In genomic region chr2:172085460-172086159, GRCh38 we compare ENCODE assay signal across 1 cellular context.
A peak's percentile ranks its signal among the peaks of the same experiment; 100 is the strongest.
TF ChIP-seq lines count a peak whose summit lies in the region.

Gene DLX1 (plus strand): TSS chr2:172085507. CDS start chr2:172085678, 171 bp downstream.

TF ChIP-seq in HepG2, 621 proteins besides CTCF, POLR2A, EP300 and RAD21 (continued from another document and continues in another):
- TF ChIP-seq, protein P1, sequence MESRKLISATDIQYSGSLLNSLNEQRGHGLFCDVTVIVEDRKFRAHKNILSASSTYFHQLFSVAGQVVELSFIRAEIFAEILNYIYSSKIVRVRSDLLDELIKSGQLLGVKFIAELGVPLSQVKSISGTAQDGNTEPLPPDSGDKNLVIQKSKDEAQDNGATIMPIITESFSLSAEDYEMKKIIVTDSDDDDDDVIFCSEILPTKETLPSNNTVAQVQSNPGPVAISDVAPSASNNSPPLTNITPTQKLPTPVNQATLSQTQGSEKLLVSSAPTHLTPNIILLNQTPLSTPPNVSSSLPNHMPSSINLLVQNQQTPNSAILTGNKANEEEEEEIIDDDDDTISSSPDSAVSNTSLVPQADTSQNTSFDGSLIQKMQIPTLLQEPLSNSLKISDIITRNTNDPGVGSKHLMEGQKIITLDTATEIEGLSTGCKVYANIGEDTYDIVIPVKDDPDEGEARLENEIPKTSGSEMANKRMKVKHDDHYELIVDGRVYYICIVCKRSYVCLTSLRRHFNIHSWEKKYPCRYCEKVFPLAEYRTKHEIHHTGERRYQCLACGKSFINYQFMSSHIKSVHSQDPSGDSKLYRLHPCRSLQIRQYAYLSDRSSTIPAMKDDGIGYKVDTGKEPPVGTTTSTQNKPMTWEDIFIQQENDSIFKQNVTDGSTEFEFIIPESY (CRISPR knock-in tag; IDR thresholded peaks at IDR 0.05), result no peak
- peak; percentile 47; the same call in 1 of the 2 replicates for TF ChIP-seq ZNF768 (CRISPR knock-in tag; IDR thresholded peaks at IDR 0.05)
- peak; percentile 42; the same call in 1 of the 2 replicates for TF ChIP-seq BORCS8-MEF2B (CRISPR knock-in tag; IDR thresholded peaks at IDR 0.05)
- TF ChIP-seq, protein P2, sequence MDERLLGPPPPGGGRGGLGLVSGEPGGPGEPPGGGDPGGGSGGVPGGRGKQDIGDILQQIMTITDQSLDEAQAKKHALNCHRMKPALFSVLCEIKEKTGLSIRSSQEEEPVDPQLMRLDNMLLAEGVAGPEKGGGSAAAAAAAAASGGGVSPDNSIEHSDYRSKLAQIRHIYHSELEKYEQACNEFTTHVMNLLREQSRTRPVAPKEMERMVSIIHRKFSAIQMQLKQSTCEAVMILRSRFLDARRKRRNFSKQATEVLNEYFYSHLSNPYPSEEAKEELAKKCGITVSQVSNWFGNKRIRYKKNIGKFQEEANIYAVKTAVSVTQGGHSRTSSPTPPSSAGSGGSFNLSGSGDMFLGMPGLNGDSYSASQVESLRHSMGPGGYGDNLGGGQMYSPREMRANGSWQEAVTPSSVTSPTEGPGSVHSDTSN (CRISPR knock-in tag; IDR thresholded peaks at IDR 0.05), result no peak
- TF ChIP-seq, protein P3, sequence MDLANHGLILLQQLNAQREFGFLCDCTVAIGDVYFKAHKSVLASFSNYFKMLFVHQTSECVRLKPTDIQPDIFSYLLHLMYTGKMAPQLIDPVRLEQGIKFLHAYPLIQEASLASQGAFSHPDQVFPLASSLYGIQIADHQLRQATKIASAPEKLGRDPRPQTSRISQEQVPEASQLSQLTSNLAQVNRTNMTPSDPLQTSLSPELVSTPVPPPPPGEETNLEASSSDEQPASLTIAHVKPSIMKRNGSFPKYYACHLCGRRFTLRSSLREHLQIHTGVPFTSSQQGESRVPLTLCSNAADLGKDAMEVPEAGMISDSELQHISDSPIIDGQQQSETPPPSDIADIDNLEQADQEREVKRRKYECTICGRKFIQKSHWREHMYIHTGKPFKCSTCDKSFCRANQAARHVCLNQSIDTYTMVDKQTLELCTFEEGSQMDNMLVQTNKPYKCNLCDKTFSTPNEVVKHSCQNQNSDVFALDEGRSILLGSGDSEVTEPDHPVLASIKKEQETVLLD (CRISPR knock-in tag; IDR thresholded peaks at IDR 0.05; ENCODE audit: low read depth), result no peak
- no peak for TF ChIP-seq NFRKB (IDR thresholded peaks at IDR 0.05)
- 0 out of 2 replicates have a peak, but pooled peaks have one; percentile 12 for TF ChIP-seq REPIN1 (CRISPR knock-in tag; IDR thresholded peaks at IDR 0.05; ENCODE audit: borderline replicate concordance, low read depth)
- no peak for TF ChIP-seq ZMAT3 (CRISPR knock-in tag; conservative IDR thresholded peaks at IDR 0.05)
- TF ChIP-seq, protein P4, sequence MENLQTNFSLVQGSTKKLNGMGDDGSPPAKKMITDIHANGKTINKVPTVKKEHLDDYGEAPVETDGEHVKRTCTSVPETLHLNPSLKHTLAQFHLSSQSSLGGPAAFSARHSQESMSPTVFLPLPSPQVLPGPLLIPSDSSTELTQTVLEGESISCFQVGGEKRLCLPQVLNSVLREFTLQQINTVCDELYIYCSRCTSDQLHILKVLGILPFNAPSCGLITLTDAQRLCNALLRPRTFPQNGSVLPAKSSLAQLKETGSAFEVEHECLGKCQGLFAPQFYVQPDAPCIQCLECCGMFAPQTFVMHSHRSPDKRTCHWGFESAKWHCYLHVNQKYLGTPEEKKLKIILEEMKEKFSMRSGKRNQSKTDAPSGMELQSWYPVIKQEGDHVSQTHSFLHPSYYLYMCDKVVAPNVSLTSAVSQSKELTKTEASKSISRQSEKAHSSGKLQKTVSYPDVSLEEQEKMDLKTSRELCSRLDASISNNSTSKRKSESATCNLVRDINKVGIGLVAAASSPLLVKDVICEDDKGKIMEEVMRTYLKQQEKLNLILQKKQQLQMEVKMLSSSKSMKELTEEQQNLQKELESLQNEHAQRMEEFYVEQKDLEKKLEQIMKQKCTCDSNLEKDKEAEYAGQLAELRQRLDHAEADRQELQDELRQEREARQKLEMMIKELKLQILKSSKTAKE (CRISPR knock-in tag; IDR thresholded peaks at IDR 0.05; ENCODE audit: borderline replicate concordance), result 0 out of 2 replicates have a peak, but pooled peaks have one; percentile 35
- peak; percentile 48; the same call in 1 of the 2 replicates for TF ChIP-seq ZNF891 (CRISPR knock-in tag; IDR thresholded peaks at IDR 0.05)
- no peak for TF ChIP-seq ZNF672 (CRISPR knock-in tag; IDR thresholded peaks at IDR 0.05)
- TF ChIP-seq, protein P5, sequence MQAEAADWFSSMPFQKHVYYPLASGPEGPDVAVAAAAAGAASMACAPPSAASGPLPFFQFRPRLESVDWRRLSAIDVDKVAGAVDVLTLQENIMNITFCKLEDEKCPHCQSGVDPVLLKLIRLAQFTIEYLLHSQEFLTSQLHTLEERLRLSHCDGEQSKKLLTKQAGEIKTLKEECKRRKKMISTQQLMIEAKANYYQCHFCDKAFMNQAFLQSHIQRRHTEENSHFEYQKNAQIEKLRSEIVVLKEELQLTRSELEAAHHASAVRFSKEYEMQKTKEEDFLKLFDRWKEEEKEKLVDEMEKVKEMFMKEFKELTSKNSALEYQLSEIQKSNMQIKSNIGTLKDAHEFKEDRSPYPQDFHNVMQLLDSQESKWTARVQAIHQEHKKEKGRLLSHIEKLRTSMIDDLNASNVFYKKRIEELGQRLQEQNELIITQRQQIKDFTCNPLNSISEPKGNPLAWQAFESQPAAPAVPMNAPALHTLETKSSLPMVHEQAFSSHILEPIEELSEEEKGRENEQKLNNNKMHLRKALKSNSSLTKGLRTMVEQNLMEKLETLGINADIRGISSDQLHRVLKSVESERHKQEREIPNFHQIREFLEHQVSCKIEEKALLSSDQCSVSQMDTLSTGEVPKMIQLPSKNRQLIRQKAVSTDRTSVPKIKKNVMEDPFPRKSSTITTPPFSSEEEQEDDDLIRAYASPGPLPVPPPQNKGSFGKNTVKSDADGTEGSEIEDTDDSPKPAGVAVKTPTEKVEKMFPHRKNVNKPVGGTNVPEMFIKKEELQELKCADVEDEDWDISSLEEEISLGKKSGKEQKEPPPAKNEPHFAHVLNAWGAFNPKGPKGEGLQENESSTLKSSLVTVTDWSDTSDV (CRISPR knock-in tag; IDR thresholded peaks at IDR 0.05), result no peak
- TF ChIP-seq XBP1 (CRISPR knock-in tag; IDR thresholded peaks at IDR 0.05), result no peak
- no peak for TF ChIP-seq ZNF296 (CRISPR knock-in tag; conservative IDR thresholded peaks at IDR 0.05)
- no peak for TF ChIP-seq HOXA7 (CRISPR knock-in tag; IDR thresholded peaks at IDR 0.05)
- no peak for TF ChIP-seq NR1H2 (CRISPR knock-in tag; IDR thresholded peaks at IDR 0.05; ENCODE audit: borderline replicate concordance, low read depth)
- no peak for TF ChIP-seq PRDM10 (CRISPR knock-in tag; IDR thresholded peaks at IDR 0.05; ENCODE audit: low read depth)
- no peak; the same call in 1 of the 2 replicates for TF ChIP-seq DNMT1 (CRISPR knock-in tag; IDR thresholded peaks at IDR 0.05)
- TF ChIP-seq ZNF382 (CRISPR knock-in tag; IDR thresholded peaks at IDR 0.05; ENCODE audit: borderline replicate concordance), result no peak
- TF ChIP-seq CEBPZ (IDR thresholded peaks at IDR 0.05; ENCODE audit: low read length), result no peak
- TF ChIP-seq ZNF337 (CRISPR knock-in tag; IDR thresholded peaks at IDR 0.05; ENCODE audit: borderline replicate concordance, low read depth), result no peak
- peak; percentile 54; the same call in 1 of the 2 replicates for TF ChIP-seq ZNF292 (CRISPR knock-in tag; IDR thresholded peaks at IDR 0.05; ENCODE audit: borderline replicate concordance, low read depth)
- TF ChIP-seq SP4 (CRISPR knock-in tag; IDR thresholded peaks at IDR 0.05), result no peak
- TF ChIP-seq, protein P6, sequence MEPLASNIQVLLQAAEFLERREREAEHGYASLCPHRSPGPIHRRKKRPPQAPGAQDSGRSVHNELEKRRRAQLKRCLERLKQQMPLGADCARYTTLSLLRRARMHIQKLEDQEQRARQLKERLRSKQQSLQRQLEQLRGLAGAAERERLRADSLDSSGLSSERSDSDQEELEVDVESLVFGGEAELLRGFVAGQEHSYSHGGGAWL (CRISPR knock-in tag; IDR thresholded peaks at IDR 0.05), result no peak
- no peak for TF ChIP-seq GLI4 (CRISPR knock-in tag; IDR thresholded peaks at IDR 0.05; ENCODE audit: borderline replicate concordance)
- TF ChIP-seq, protein P7, sequence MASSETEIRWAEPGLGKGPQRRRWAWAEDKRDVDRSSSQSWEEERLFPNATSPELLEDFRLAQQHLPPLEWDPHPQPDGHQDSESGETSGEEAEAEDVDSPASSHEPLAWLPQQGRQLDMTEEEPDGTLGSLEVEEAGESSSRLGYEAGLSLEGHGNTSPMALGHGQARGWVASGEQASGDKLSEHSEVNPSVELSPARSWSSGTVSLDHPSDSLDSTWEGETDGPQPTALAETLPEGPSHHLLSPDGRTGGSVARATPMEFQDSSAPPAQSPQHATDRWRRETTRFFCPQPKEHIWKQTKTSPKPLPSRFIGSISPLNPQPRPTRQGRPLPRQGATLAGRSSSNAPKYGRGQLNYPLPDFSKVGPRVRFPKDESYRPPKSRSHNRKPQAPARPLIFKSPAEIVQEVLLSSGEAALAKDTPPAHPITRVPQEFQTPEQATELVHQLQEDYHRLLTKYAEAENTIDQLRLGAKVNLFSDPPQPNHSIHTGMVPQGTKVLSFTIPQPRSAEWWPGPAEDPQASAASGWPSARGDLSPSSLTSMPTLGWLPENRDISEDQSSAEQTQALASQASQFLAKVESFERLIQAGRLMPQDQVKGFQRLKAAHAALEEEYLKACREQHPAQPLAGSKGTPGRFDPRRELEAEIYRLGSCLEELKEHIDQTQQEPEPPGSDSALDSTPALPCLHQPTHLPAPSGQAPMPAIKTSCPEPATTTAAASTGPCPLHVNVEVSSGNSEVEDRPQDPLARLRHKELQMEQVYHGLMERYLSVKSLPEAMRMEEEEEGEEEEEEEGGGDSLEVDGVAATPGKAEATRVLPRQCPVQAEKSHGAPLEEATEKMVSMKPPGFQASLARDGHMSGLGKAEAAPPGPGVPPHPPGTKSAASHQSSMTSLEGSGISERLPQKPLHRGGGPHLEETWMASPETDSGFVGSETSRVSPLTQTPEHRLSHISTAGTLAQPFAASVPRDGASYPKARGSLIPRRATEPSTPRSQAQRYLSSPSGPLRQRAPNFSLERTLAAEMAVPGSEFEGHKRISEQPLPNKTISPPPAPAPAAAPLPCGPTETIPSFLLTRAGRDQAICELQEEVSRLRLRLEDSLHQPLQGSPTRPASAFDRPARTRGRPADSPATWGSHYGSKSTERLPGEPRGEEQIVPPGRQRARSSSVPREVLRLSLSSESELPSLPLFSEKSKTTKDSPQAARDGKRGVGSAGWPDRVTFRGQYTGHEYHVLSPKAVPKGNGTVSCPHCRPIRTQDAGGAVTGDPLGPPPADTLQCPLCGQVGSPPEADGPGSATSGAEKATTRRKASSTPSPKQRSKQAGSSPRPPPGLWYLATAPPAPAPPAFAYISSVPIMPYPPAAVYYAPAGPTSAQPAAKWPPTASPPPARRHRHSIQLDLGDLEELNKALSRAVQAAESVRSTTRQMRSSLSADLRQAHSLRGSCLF (CRISPR knock-in tag; IDR thresholded peaks at IDR 0.05; ENCODE audit: borderline replicate concordance), result no peak
- no peak for TF ChIP-seq SOX5 (CRISPR knock-in tag; IDR thresholded peaks at IDR 0.05; ENCODE audit: borderline replicate concordance)
- TF ChIP-seq KLF6 (CRISPR knock-in tag; IDR thresholded peaks at IDR 0.05), result no peak
